In the genomic region with DNA sequence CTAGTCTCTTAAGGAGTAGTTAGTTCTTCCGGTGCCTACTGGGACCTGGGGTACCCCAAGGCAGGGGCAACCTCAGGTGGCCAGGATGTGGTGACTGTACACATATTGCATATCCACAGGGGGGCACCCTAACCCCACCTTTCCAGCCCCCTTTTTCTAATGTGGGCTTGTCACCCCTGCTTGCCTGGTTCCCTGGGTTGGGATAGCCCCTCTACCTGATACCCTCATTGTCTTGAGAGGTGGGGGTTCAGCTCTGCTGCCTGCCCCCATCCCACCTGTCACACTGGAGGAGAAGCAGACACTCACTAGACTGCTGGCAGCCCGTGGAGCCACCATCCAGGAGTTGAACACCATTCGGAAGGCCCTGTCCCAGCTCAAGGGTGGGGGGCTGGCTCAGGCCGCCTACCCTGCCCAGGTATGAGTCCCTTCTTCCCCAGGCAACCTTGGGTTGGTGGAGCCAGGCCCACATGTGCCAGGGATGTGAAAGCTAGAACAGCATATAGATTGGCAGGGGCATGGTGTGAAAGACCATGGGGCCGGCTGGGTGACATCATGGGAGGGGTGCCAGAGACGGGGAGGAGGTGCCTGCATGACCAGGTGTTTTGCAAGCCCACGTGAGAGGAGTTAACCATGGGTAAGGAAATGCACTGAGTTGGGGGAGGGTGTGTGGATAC, we compare ENCODE assay signal across 8 cellular contexts. TPM values are rescaled to one million over a fixed set of nuclear protein-coding genes. Genes with fewer than 3 reads are reported as not detected.
A peak's percentile ranks its signal among the peaks of the same experiment; 100 is the strongest.
DNase-seq lines count a peak whose midpoint lies in the region; ATAC-seq and TF ChIP-seq lines count a peak whose summit lies in the region.

No MANE protein-coding gene starts in this region.

- H3K4me1 Mint-ChIP-seq in endodermal cell: peaks cover 18% of the 10 kb centered on the region

- peaks cover 1% of the 10 kb centered on the region for H3K36me3 Mint-ChIP-seq in endodermal cell (ENCODE audit: low read depth)

- H3K4me3 Mint-ChIP-seq in endodermal cell: no peak overlapping the region

- H3K4me1 ChIP-seq in endodermal cell (ENCODE audit: control insufficient read depth, insufficient read depth, low read length) (peaks cover 14% of the 10 kb centered on the region), spleen (peaks cover 5 to 47% (median 21%) of the 10 kb centered on the region in 6 donors)

- H3K27me3 Mint-ChIP-seq in endodermal cell (ENCODE audit: insufficient read depth): no peaks in the 10 kb centered on the region

- TF ChIP-seq CTCF in 22Rv1 (IDR thresholded peaks at IDR 0.05) (peak; percentile 37), GM12873 (IDR thresholded peaks at IDR 0.05; ENCODE audit: insufficient read depth, low read depth, low read length, missing control alignments) (peak; percentile 71), endodermal cell (conservative IDR thresholded peaks at IDR 0.05) (peak; percentile 70), spleen (IDR thresholded peaks at IDR 0.05 in 8 of 11, conservative IDR thresholded peaks at IDR 0.05 in 3 of 11) (peak in 9 of 11 experiments; percentile 37 to 64 (median 53))

- H3K36me3 ChIP-seq in endodermal cell (ENCODE audit: control insufficient read depth, insufficient read depth, low read length): peaks cover 11% of the 10 kb centered on the region
- peaks cover 0 to 67% (median 45%) of the 10 kb centered on the region in 6 donors for H3K36me3 ChIP-seq in spleen

- H3K9me3 ChIP-seq in endodermal cell (ENCODE audit: control insufficient read depth, low read length) (no peaks in the 10 kb centered on the region), spleen (no peaks in the 10 kb centered on the region)

- no peak overlapping the region for H3K9ac ChIP-seq in endodermal cell (ENCODE audit: extremely low read depth, low read length, poor library complexity, severe bottlenecking)

- no peaks in the 10 kb centered on the region for H3K9me3 Mint-ChIP-seq in endodermal cell

- WGBS in endodermal cell (ENCODE audit: insufficient coverage in 1 of 2, insufficient read length in 1 of 2), 2 experiments: 82 to 88% methylated on average over 3 to 7 of the region's 7 CpGs
- WGBS in spleen, 5 donors: 62 to 85% (median 74%) methylated on average over 5 to 7 of the region's 7 CpGs

- H3K27ac ChIP-seq in 22Rv1: no peak overlapping the region
- H3K27ac ChIP-seq in endodermal cell (ENCODE audit: low read depth, low read length): no peak overlapping the region
- no peak overlapping the region for H3K27ac ChIP-seq in spleen

- peak; percentile 37 for DNase-seq in UCSD-AML1 (lab: John Stamatoyannopoulos, UW; ENCODE audit: unreplicated experiment)
- DNase-seq in endodermal cell: peak; percentile 79
- DNase-seq in spleen: peak; percentile 79
- DNase-seq in KG1 (lab: John Stamatoyannopoulos, UW): no peak

- H3K27ac Mint-ChIP-seq in endodermal cell: no peak overlapping the region

- H3K27me3 ChIP-seq in endodermal cell (ENCODE audit: control insufficient read depth, insufficient read depth, low read length, poor library complexity, severe bottlenecking): no peaks in the 10 kb centered on the region
- no peaks in the 10 kb centered on the region for H3K27me3 ChIP-seq in spleen (replicated peaks in 1 of 7)

- intact Hi-C loops in spleen (cut with DNase I; ENCODE audit: low total_unique reads): loop anchor here (5.0 kb wide), 1 partner anchor 46 kb away; no protein-coding TSS in a partner anchor

- TF ChIP-seq POLR2A in spleen (IDR thresholded peaks at IDR 0.05): no peak

- H3K4me3 ChIP-seq in endodermal cell (ENCODE audit: low read length): no peak overlapping the region
- no peak overlapping the region for H3K4me3 ChIP-seq in spleen

- no peak for ATAC-seq in activated CD4-positive, CD25-positive, alpha-beta regulatory T cell treated with anti-CD3 and anti-CD28 coated beads, Interleukin-2, amount 50 U/mL, for 24 hours
- ATAC-seq in GM18867 (IDR thresholded peaks at IDR 0.05; ENCODE audit: unreplicated experiment): no peak

RNA-seq across cellular contexts. Expression of gene GLYCTK, which starts 4.0 kb away (rescaled TPM):
- total RNA-seq in endodermal cell (10 to 100 TPM; 21.7 to 28.4 TPM), spleen (10 to 100 TPM; 13.4 to 31.9 (median 26.8) TPM)
- 5.8 TPM for polyA plus RNA-seq in endodermal cell (2013, experiment 1 of 2)
- polyA plus RNA-seq in endodermal cell (2013, experiment 2 of 2): 7.1 TPM
- polyA plus RNA-seq in spleen: 10 to 100 TPM; 14.9 to 22.5 (median 22.2) TPM

RNA-seq across cellular contexts. Expression of gene WDR82, which starts 13.2 kb away (rescaled TPM):
- total RNA-seq in endodermal cell: 10 to 100 TPM; 78.4 to 84.2 TPM
- 95.1 TPM for polyA plus RNA-seq in endodermal cell (2013, experiment 1 of 2)
- polyA plus RNA-seq in endodermal cell (2013, experiment 2 of 2): 88.3 TPM
- 10 to 100 TPM; 60.5 to 80.6 (median 72.0) TPM for total RNA-seq in spleen
- 10 to 100 TPM; 20.9 to 35.8 (median 23.6) TPM for polyA plus RNA-seq in spleen

RNA-seq across cellular contexts. Expression of gene DNAH1, which starts 24.5 kb away (rescaled TPM):
- total RNA-seq in endodermal cell (1 to 10 TPM; 4.9 to 5.5 TPM), spleen (10 to 100 TPM; 21.0 to 35.8 (median 27.1) TPM)
- polyA plus RNA-seq in endodermal cell (2013, experiment 1 of 2): 2.8 TPM
- 3.1 TPM for polyA plus RNA-seq in endodermal cell (2013, experiment 2 of 2)
- 10 to 100 TPM in 1 of 3 donors, 1 to 10 TPM in 2; 4.9 to 10.1 (median 9.7) TPM for polyA plus RNA-seq in spleen

RNA-seq across cellular contexts. Expression of gene PPM1M, which starts 46.1 kb away (rescaled TPM):
- total RNA-seq in endodermal cell: 1 to 10 TPM; 6.7 to 6.8 TPM
- 4.8 TPM for polyA plus RNA-seq in endodermal cell (2013, experiment 1 of 2)
- 3.8 TPM for polyA plus RNA-seq in endodermal cell (2013, experiment 2 of 2)
- total RNA-seq in spleen: 10 to 100 TPM; 26.3 to 77.8 (median 55.8) TPM
- polyA plus RNA-seq in spleen: 10 to 100 TPM; 29.2 to 37.2 (median 33.6) TPM

RNA-seq across cellular contexts. Expression of gene TWF2, which starts 52.7 kb away (rescaled TPM):
- total RNA-seq in endodermal cell (10 to 100 TPM; 40.7 to 41.9 TPM), spleen (100 to 1,000 TPM in 1 of 7 donors, 10 to 100 TPM in 6; 57.5 to 109 (median 68.2) TPM)
- 32.6 TPM for polyA plus RNA-seq in endodermal cell (2013, experiment 1 of 2)
- 27.3 TPM for polyA plus RNA-seq in endodermal cell (2013, experiment 2 of 2)
- polyA plus RNA-seq in spleen: 10 to 100 TPM; 47.3 to 71.4 (median 59.8) TPM
